Comparison of ENCODE assay signal across 19 cellular contexts in genomic region chr11:122114976-122115375, GRCh38. TPM values are rescaled to one million over a fixed set of nuclear protein-coding genes. Genes with fewer than 3 reads are reported as not detected.
"Had no signal": no experiment of that assay in that cellular context is flagged by ENCODE, and none has a peak within 500 bp of the region (broad histone marks: within the 10 kb centered on the region; RNA-seq: fewer than 3 reads in every experiment).

No MANE protein-coding gene starts in this region.

- ATAC-seq: activated naive CD4-positive, alpha-beta T cell treated with anti-CD3 and anti-CD28 coated beads, Interleukin-2, amount 50 U/mL, for 72 hours; natural killer cell had no signal

- H3K27ac ChIP-seq: epithelial cell of prostate, spleen had no signal

- H3K9me3 ChIP-seq: spleen had no signal

- H3K4me3 Mint-ChIP-seq: activated B cell treated with CpG ODN at 0.5 μM for 24 hours; activated CD4-positive, alpha-beta memory T cell treated with anti-CD3 and anti-CD28 coated beads for 36 hours; activated T-helper 1 cell treated with anti-CD3 and anti-CD28 coated beads, Interleukin-12 subunit alpha, Interleukin-12 subunit beta, Interleukin-2, Interleukin-4 antibody, amounts not matched to agents 30 ng/mL and 10 ng/mL and 1 ng/mL, durations not matched to agents 14 hours and 24 hours and 36 hours; endodermal cell; immature natural killer cell; natural killer cell; type B pancreatic cell had no signal

- H3K27me3 ChIP-seq: spleen had no signal

- H3K27ac Mint-ChIP-seq: activated B cell treated with CpG ODN at 0.5 μM for 24 hours; activated CD4-positive, alpha-beta memory T cell treated with anti-CD3 and anti-CD28 coated beads for 36 hours; activated naive CD4-positive, alpha-beta T cell treated with anti-CD3 and anti-CD28 coated beads, Interleukin-2, amount 50 U/mL, for 72 hours; activated T-helper 1 cell treated with anti-CD3 and anti-CD28 coated beads, Interleukin-12 subunit alpha, Interleukin-12 subunit beta, Interleukin-2, Interleukin-4 antibody, amounts not matched to agents 30 ng/mL and 10 ng/mL and 1 ng/mL, durations not matched to agents 14 hours and 24 hours and 36 hours; endodermal cell; immature natural killer cell; natural killer cell; type B pancreatic cell had no signal

- H3K9me3 Mint-ChIP-seq: activated CD4-positive, alpha-beta memory T cell treated with anti-CD3 and anti-CD28 coated beads for 36 hours; activated naive CD4-positive, alpha-beta T cell treated with anti-CD3 and anti-CD28 coated beads, Interleukin-2, amount 50 U/mL, for 72 hours; activated T-helper 1 cell treated with anti-CD3 and anti-CD28 coated beads, Interleukin-12 subunit alpha, Interleukin-12 subunit beta, Interleukin-2, Interleukin-4 antibody, amounts not matched to agents 30 ng/mL and 10 ng/mL and 1 ng/mL, durations not matched to agents 14 hours and 24 hours and 36 hours; endodermal cell; natural killer cell had no signal

- H3K4me3 ChIP-seq: spleen had no signal

- H3K27me3 Mint-ChIP-seq: type B pancreatic cell had no signal

- DNase-seq: activated B cell treated with CpG ODN at 0.5 μM for 24 hours; activated CD4-positive, alpha-beta memory T cell treated with anti-CD3 and anti-CD28 coated beads for 36 hours; activated CD4-positive, alpha-beta T cell treated with anti-CD3 and anti-CD28 coated beads for 4 hours; activated gamma-delta T cell treated with Interleukin-2 at 50 U/mL for 16 hours; activated T-cell treated with anti-CD3 and anti-CD28 coated beads for 4 hours; foreskin melanocyte; immature natural killer cell; natural killer cell; spleen; stimulated activated naive CD4-positive, alpha-beta T cell; T-helper 1 cell; T-helper 9 cell had no signal

- H3K36me3 ChIP-seq: spleen had no signal

- H3K4me1 Mint-ChIP-seq: activated B cell treated with CpG ODN at 0.5 μM for 24 hours, endodermal cell, immature natural killer cell, natural killer cell had no signal

- H3K36me3 Mint-ChIP-seq: activated CD4-positive, alpha-beta memory T cell treated with anti-CD3 and anti-CD28 coated beads for 36 hours; activated naive CD4-positive, alpha-beta T cell treated with anti-CD3 and anti-CD28 coated beads, Interleukin-2, amount 50 U/mL, for 72 hours; immature natural killer cell; natural killer cell; type B pancreatic cell had no signal

RNA-seq across cellular contexts. Expression of gene BLID, which starts 1.0 kb away (rescaled TPM):
- total RNA-seq: activated B cell treated with CpG ODN at 0.5 μM for 24 hours; activated CD4-positive, alpha-beta memory T cell treated with anti-CD3 and anti-CD28 coated beads for 36 hours; activated naive CD4-positive, alpha-beta T cell treated with anti-CD3 and anti-CD28 coated beads, Interleukin-2, amount 50 U/mL, for 72 hours; activated T-helper 1 cell treated with anti-CD3 and anti-CD28 coated beads, Interleukin-12 subunit alpha, Interleukin-12 subunit beta, Interleukin-2, Interleukin-4 antibody, amounts not matched to agents 30 ng/mL and 10 ng/mL and 1 ng/mL, durations not matched to agents 14 hours and 24 hours and 36 hours; endodermal cell; left ventricle myocardium superior; natural killer cell; renal cortical epithelial cell had no signal
- polyA plus RNA-seq: immature natural killer cell, spleen had no signal
